9 cellular contexts compared by ENCODE assay signal in the genomic region with DNA sequence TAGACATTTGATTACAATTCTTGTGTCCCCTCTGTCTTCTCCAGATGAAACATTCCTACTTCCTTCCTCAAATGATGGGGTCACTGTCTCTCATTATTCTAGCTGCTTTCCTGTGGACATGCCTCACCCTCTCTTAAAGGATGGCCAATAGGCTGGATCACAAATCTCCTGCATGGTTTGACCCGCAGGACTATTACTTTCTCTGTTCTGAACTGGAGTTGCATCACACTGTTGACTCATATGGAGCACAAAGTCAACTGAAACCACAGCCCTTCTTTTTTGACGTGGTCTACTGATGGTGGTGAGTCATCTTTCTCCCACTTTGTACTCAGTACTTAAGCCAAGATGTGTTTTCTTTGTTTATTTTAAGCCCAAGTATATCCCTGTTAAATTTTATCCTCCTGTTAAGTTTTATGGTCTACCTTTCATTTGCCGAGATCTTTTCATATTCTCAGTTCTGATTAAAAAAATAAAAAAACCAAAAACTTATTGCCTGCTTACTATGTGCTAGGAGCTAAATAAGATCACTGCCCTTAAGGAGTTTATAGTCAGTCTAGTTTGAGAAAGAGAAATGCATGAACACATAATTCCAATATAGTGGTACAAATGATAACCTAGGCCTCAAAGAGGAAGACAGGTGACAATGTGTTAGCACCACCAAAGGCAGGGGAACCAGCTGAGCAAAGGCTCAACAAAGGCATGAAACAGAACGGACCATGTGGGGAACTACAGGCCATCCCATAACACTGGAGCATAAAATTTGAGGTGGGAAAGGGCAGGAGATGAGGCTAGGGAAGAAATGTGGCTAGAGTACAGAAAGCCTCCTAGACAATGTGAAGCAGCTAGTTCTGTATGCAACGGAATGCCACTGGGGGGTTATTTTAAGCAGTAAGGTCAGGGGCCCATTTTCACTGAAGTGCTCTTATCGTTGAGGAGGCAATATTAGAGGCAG.
DNase-seq lines count a peak whose midpoint lies in the region; ATAC-seq lines count a peak whose summit lies in the region.
"Had no signal": no experiment of that assay in that cellular context is flagged by ENCODE, and none has a peak within 500 bp of the region (broad histone marks: within the 10 kb centered on the region; RNA-seq: fewer than 3 reads in every experiment).

No MANE protein-coding gene starts in this region.

- H3K4me1 Mint-ChIP-seq in immature natural killer cell = peaks cover 11 to 14% of the 10 kb centered on the region in 2 donors

- H3K27ac Mint-ChIP-seq in activated naive CD4-positive, alpha-beta T cell treated with anti-CD3 and anti-CD28 coated beads, Interleukin-2, amount 50 U/mL, for 72 hours = peak overlapping the region; percentile 47 to 90
- H3K27ac Mint-ChIP-seq in immature natural killer cell = peak overlapping the region; percentile 46 to 85 (median 64)

- ATAC-seq in GM18502 (IDR thresholded peaks at IDR 0.05; ENCODE audit: poor library complexity, unreplicated experiment) (peak; percentile 99), HG02870 (IDR thresholded peaks at IDR 0.05; ENCODE audit: unreplicated experiment) (peak; percentile 100)
- peak; percentile 99 to 100 for ATAC-seq in activated naive CD4-positive, alpha-beta T cell treated with anti-CD3 and anti-CD28 coated beads, Interleukin-2, amount 50 U/mL, for 72 hours

- peaks cover 0 to 2% (median 1%) of the 10 kb centered on the region in 3 donors for H3K27me3 Mint-ChIP-seq in immature natural killer cell (ENCODE audit: low read depth in 3 of 3)
- H3K27me3 Mint-ChIP-seq: naive B cell had no signal

- peak; percentile 98 for DNase-seq in A172 (ENCODE audit: low spot score)
- peak; percentile 87 to 99 for DNase-seq in NOMO-1 (lab: John Stamatoyannopoulos, UW; ENCODE audit: unreplicated experiment in 2 of 2)
- peak in 1 of 2 donors; percentile 49 for DNase-seq in activated naive CD4-positive, alpha-beta T cell treated with anti-CD3 and anti-CD28 coated beads, Interleukin-2, amount 50 U/mL, for 72 hours (ENCODE audit: low spot score in 2 of 2)
- DNase-seq in immature natural killer cell = peak in 2 of 3 donors; percentile 12 to 39
- peak; percentile 18 for DNase-seq in stimulated activated CD8-positive, alpha-beta memory T cell treated with anti-CD3 and anti-CD28 coated beads, Interleukin-12 subunit alpha, Interleukin-12 subunit beta, amount 100 ng/mL, for 1 hour (ENCODE audit: low read depth)
- no peak for DNase-seq in DMS114 treated with DMSO at 0.1 percent for 48 hours (lab: John Stamatoyannopoulos, UW; ENCODE audit: unreplicated experiment)
- DNase-seq: naive B cell had no signal

- peaks cover 20 to 24% of the 10 kb centered on the region in 2 donors for H3K36me3 Mint-ChIP-seq in activated naive CD4-positive, alpha-beta T cell treated with anti-CD3 and anti-CD28 coated beads, Interleukin-2, amount 50 U/mL, for 72 hours
- H3K36me3 Mint-ChIP-seq in immature natural killer cell = peaks cover 16 to 27% (median 18%) of the 10 kb centered on the region in 3 donors

- H3K9me3 Mint-ChIP-seq in activated naive CD4-positive, alpha-beta T cell treated with anti-CD3 and anti-CD28 coated beads, Interleukin-2, amount 50 U/mL, for 72 hours = no peaks in the 10 kb centered on the region
- H3K9me3 Mint-ChIP-seq in immature natural killer cell = no peaks in the 10 kb centered on the region

- no peak overlapping the region for H3K4me3 Mint-ChIP-seq in immature natural killer cell
- H3K4me3 Mint-ChIP-seq: naive B cell had no signal
